Comparison of ENCODE assay signal across 9 cellular contexts in the genomic region with DNA sequence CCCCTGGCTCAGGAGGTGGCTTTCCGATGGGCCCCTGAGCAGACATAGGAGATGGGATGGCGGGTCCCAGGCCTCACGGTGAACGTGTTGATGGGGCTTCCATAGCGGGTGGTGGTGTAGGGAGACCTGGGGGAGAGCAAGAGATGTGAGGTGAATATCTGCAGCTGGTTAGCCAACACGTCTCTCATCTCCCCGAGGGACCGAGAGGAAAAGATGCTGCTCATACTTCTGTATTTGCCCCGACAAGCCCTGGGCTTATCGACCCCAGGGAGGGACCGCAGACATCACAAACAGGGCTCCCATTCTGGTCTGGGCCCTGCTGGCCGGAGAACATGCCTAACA. TPM values are rescaled to one million over a fixed set of nuclear protein-coding genes. Genes with fewer than 3 reads are reported as not detected.
DNase-seq lines count a peak whose midpoint lies in the region; ATAC-seq, FAIRE-seq and TF ChIP-seq lines count a peak whose summit lies in the region.
"Had no signal": no experiment of that assay in that cellular context is flagged by ENCODE, and none has a peak within 500 bp of the region (broad histone marks: within the 10 kb centered on the region; RNA-seq: fewer than 3 reads in every experiment).

No MANE protein-coding gene starts in this region.

- WGBS in neuronal stem cell (ENCODE audit: extremely low coverage in 2 of 2, insufficient read length in 2 of 2, insufficient replicate concordance in 1 of 2), 2 donors, result no CpG with 5 or more reads among the region's 12 CpGs

- no peaks in the 10 kb centered on the region for H3K79me2 ChIP-seq in Karpas-422 (ENCODE audit: low read length)

- H2AFZ ChIP-seq in Karpas-422 (ENCODE audit: low read length), result peak overlapping the region; percentile 97
- H2AFZ ChIP-seq in neuronal stem cell (ENCODE audit: low read length), result peak overlapping the region; percentile 88

- peak overlapping the region; percentile 0 for H2BK5ac ChIP-seq in neuronal stem cell (ENCODE audit: low read length)

- H3K27ac ChIP-seq in Karpas-422 (ENCODE audit: low read length), result no peak overlapping the region
- H3K27ac ChIP-seq in neuronal stem cell (replicated peaks; ENCODE audit: low read length), result no peak overlapping the region

- H3K9ac ChIP-seq in Karpas-422 (ENCODE audit: low read length) (peak overlapping the region; percentile 79), neuronal stem cell (ENCODE audit: low read depth, low read length, poor library complexity) (no peak overlapping the region)

- no peaks in the 10 kb centered on the region for H3K9me3 Mint-ChIP-seq in effector memory CD8-positive, alpha-beta T cell

- peak overlapping the region; percentile 88 for H2BK15ac ChIP-seq in neuronal stem cell (ENCODE audit: low read length)

- no peak for ATAC-seq in effector memory CD8-positive, alpha-beta T cell (replicated peaks)
- ATAC-seq in HG03378 (IDR thresholded peaks at IDR 0.05; ENCODE audit: unreplicated experiment) (no peak), HG02884 (IDR thresholded peaks at IDR 0.05; ENCODE audit: unreplicated experiment) (no peak)

- H3K27me3 ChIP-seq in Karpas-422 (ENCODE audit: low read length) (no peaks in the 10 kb centered on the region), neuronal stem cell (ENCODE audit: control insufficient read depth in 3 of 3, insufficient read depth in 3 of 3, low read depth in 1 of 3, low read length in 3 of 3) (peaks cover 0 to 18% (median 3%) of the 10 kb centered on the region in 3 experiments)

- H3K27ac Mint-ChIP-seq in effector memory CD8-positive, alpha-beta T cell, result peak overlapping the region; percentile 32 to 50

- no peaks in the 10 kb centered on the region for H3K36me3 Mint-ChIP-seq in effector memory CD8-positive, alpha-beta T cell (ENCODE audit: insufficient read depth)

- H3K23ac ChIP-seq in neuronal stem cell (ENCODE audit: low read depth, low read length, poor library complexity), result peak overlapping the region; percentile 95

- H2BK120ac ChIP-seq in neuronal stem cell (ENCODE audit: low read depth, low read length), result no peak overlapping the region

- H3K36me3 ChIP-seq in Karpas-422 (ENCODE audit: insufficient read depth, low read length) (no peaks in the 10 kb centered on the region), neuronal stem cell (replicated peaks in 1 of 2; ENCODE audit: control insufficient read depth in 2 of 2, insufficient read depth in 2 of 2, low read length in 2 of 2) (no peaks in the 10 kb centered on the region)

- DNase-seq in GM12865 (ENCODE audit: low read depth), result no peak
- no peak for DNase-seq in Karpas-422
- DNase-seq in effector memory CD8-positive, alpha-beta T cell, result no peak
- no peak for DNase-seq in neuronal stem cell (ENCODE audit: low spot score)
- DNase-seq in D721Med (ENCODE audit: insufficient read length, low spot score), result no peak
- DNase-seq in GM20000 (ENCODE audit: low spot score), result no peak
- DNase-seq: NCI-H1048 had no signal

- H3K4me1 ChIP-seq in Karpas-422 (ENCODE audit: low read length), result peaks cover 17% of the 10 kb centered on the region
- H3K4me1 ChIP-seq in neuronal stem cell (ENCODE audit: control insufficient read depth in 2 of 2, insufficient read depth in 1 of 2, low read depth in 1 of 2, low read length in 2 of 2), result peaks cover 12 to 14% of the 10 kb centered on the region in 2 donors

- H3K4me3 Mint-ChIP-seq in effector memory CD8-positive, alpha-beta T cell, result peak overlapping the region; percentile 66 to 71

- no peaks in the 10 kb centered on the region for H3K79me1 ChIP-seq in neuronal stem cell (ENCODE audit: low read depth, low read length)

- H4K20me1 ChIP-seq in Karpas-422 (ENCODE audit: insufficient read depth, low read depth, low read length), result no peaks in the 10 kb centered on the region

- no peak overlapping the region for H2BK12ac ChIP-seq in neuronal stem cell (ENCODE audit: low read length)

- H3K4me1 Mint-ChIP-seq in effector memory CD8-positive, alpha-beta T cell (ENCODE audit: low read depth in 2 of 2), result peaks cover 6 to 7% of the 10 kb centered on the region in 2 donors

- peak overlapping the region; percentile 90 for H3K18ac ChIP-seq in neuronal stem cell (ENCODE audit: low read length)

- no peak for TF ChIP-seq CTCF in GM12865 (IDR thresholded peaks at IDR 0.05; ENCODE audit: insufficient read depth, low read depth, low read length, missing control alignments)
- TF ChIP-seq CTCF in D721Med (IDR thresholded peaks at IDR 0.05; ENCODE audit: insufficient read depth, missing control alignments), result no peak
- TF ChIP-seq CTCF in GM20000 (IDR thresholded peaks at IDR 0.05; ENCODE audit: extremely low read depth, missing control alignments), result no peak

- no peak overlapping the region for H3K4ac ChIP-seq in neuronal stem cell (ENCODE audit: low read length)

- H4K8ac ChIP-seq in neuronal stem cell (ENCODE audit: low read depth, low read length), result no peak overlapping the region

- no peak overlapping the region for H3K14ac ChIP-seq in neuronal stem cell (ENCODE audit: low read length)

- H3K4me2 ChIP-seq in Karpas-422 (ENCODE audit: low read depth, low read length, poor library complexity, severe bottlenecking) (peak overlapping the region; percentile 80), neuronal stem cell (ENCODE audit: insufficient read depth, low read length, poor library complexity, severe bottlenecking) (no peak overlapping the region)

- no peaks in the 10 kb centered on the region for H3K27me3 Mint-ChIP-seq in effector memory CD8-positive, alpha-beta T cell

- peak overlapping the region; percentile 3 for H2AK5ac ChIP-seq in neuronal stem cell (ENCODE audit: low read depth, low read length)

- H3K9me2 ChIP-seq in Karpas-422 (replicated peaks; ENCODE audit: insufficient read depth, low read length), result no peaks in the 10 kb centered on the region

- no peak for FAIRE-seq in D721Med (lab: Jason Lieb, UNC)

- no peaks in the 10 kb centered on the region for H3K9me3 ChIP-seq in Karpas-422 (ENCODE audit: low read length)
- no peaks in the 10 kb centered on the region for H3K9me3 ChIP-seq in neuronal stem cell (replicated peaks in 1 of 2; ENCODE audit: control insufficient read depth in 2 of 2, insufficient read depth in 1 of 2, low read depth in 1 of 2, low read length in 2 of 2)

- H3K4me3 ChIP-seq in GM12865 (ENCODE audit: low read depth, low read length), result peak overlapping the region; percentile 53
- H3K4me3 ChIP-seq in Karpas-422 (ENCODE audit: low read length), result peak overlapping the region; percentile 71
- no peak overlapping the region for H3K4me3 ChIP-seq in neuronal stem cell (ENCODE audit: low read length in 2 of 2)

- H4K91ac ChIP-seq in neuronal stem cell (ENCODE audit: low read depth, low read length, poor library complexity), result no peak overlapping the region

RNA-seq across cellular contexts. Expression of a gene that starts 38.7 kb away (rescaled TPM):
- 0.11 and 0.83 TPM in 2 replicates for total RNA-seq in Karpas-422 (2014; rRNA removed; shearing (Covaris generic); ENCODE audit: low replicate concordance)
- polyA plus RNA-seq in neuronal stem cell (2013, experiment 1 of 2), result 0.39 TPM
- polyA plus RNA-seq in neuronal stem cell (2013, experiment 2 of 2), result 0.39 TPM

RNA-seq across cellular contexts. Expression of a gene that starts 53.4 kb away (rescaled TPM):
- 25.8 and 25.9 TPM in 2 replicates for total RNA-seq in Karpas-422 (2014; rRNA removed; shearing (Covaris generic); ENCODE audit: low replicate concordance)
- 30.4 TPM for polyA plus RNA-seq in neuronal stem cell (2013, experiment 1 of 2)
- 29.3 TPM for polyA plus RNA-seq in neuronal stem cell (2013, experiment 2 of 2)

Comparison
In these comparisons a context has a peak if more than half of its experiments do, and no peak if none do; other contexts are left out.
1. H3K4me3 ChIP-seq: peak in GM12865 (single experiment) and Karpas-422 (single experiment); none in neuronal stem cell (0 of 2).